ENCODE assay signal across 16 cellular contexts in the genomic region with DNA sequence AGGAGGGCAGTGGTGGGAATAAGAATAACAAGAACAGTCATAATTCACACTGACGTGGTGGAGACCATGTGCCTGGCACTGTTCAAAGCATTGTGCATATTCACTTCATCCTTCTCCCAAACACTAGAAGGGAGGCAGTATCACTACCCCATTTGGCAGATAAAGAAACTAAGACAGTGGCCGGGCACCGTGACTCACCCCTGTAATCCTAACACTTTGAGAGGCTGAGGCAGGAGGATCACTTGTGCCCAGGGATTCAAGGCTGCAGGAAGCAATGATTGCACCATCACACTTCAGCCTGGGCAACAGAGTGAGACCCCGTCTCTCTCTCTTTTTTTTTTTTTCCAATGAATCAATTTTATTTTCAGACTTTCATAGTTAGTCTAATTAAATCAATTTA. TPM values are rescaled to one million over a fixed set of nuclear protein-coding genes. Genes with fewer than 3 reads are reported as not detected.
"Had no signal": no experiment of that assay in that cellular context is flagged by ENCODE, and none has a peak within 500 bp of the region (broad histone marks: within the 10 kb centered on the region; RNA-seq: fewer than 3 reads in every experiment).

No MANE protein-coding gene starts in this region.

- DNase-seq: activated CD4-positive, alpha-beta T cell treated with anti-CD3 and anti-CD28 coated beads for 1 hour; activated CD4-positive, alpha-beta T cell treated with anti-CD3 and anti-CD28 coated beads, Interleukin-2, amount 50 U/mL, for 48 hours; activated CD8-positive, alpha-beta memory T cell treated with anti-CD3 and anti-CD28 coated beads, Interleukin-2, amount 10 ng/mL, durations not matched to agents 7 days and 5 days; activated effector memory CD4-positive, alpha-beta T cell treated with anti-CD3 and anti-CD28 coated beads, Interleukin-2, amount 50 U/mL, for 16 hours; activated T-cell treated with anti-CD3 and anti-CD28 coated beads, Interleukin-2, amount 50 U/mL, for 4 hours; amniotic stem cell; body of pancreas; effector memory CD4-positive, alpha-beta T cell; kidney glomerular epithelial cell; ovary; stimulated activated CD4-positive, alpha-beta T cell treated with anti-CD3 and anti-CD28 coated beads, Interleukin-2, amount 100 ng/mL, for 48 hours; testis had no signal

- H3K27me3 ChIP-seq: body of pancreas, hepatocyte, ovary, testis had no signal

- H3K27ac Mint-ChIP-seq: activated CD8-positive, alpha-beta memory T cell treated with anti-CD3 and anti-CD28 coated beads, Interleukin-2, amount 10 ng/mL, durations not matched to agents 7 days and 5 days; activated naive CD4-positive, alpha-beta T cell treated with anti-CD3 and anti-CD28 coated beads, Interleukin-2, amount 50 U/mL, for 72 hours; stimulated activated naive CD8-positive, alpha-beta T cell treated with anti-CD3 and anti-CD28 coated beads, Interleukin-15, Interleukin-2, amounts not matched to agents 100 ng/mL and 50 ng/mL, for 24 hours had no signal

- H3K27ac ChIP-seq: body of pancreas, hepatocyte, ovary, testis had no signal

- H3K36me3 ChIP-seq: ovary had no signal

- H3K36me3 Mint-ChIP-seq: activated CD8-positive, alpha-beta memory T cell treated with anti-CD3 and anti-CD28 coated beads, Interleukin-2, amount 10 ng/mL, durations not matched to agents 7 days and 5 days; activated naive CD4-positive, alpha-beta T cell treated with anti-CD3 and anti-CD28 coated beads, Interleukin-2, amount 50 U/mL, for 72 hours had no signal

- H3K9me3 Mint-ChIP-seq: activated naive CD4-positive, alpha-beta T cell treated with anti-CD3 and anti-CD28 coated beads, Interleukin-2, amount 50 U/mL, for 72 hours; activated T-cell treated with anti-CD3 and anti-CD28 coated beads, Interleukin-2, amount 50 U/mL, for 4 hours; stimulated activated naive CD8-positive, alpha-beta T cell treated with anti-CD3 and anti-CD28 coated beads, Interleukin-15, Interleukin-2, amounts not matched to agents 100 ng/mL and 50 ng/mL, for 24 hours had no signal

- H2AFZ ChIP-seq: hepatocyte had no signal

- H3K4me2 ChIP-seq: hepatocyte had no signal

- H3K4me3 Mint-ChIP-seq: activated CD8-positive, alpha-beta memory T cell treated with anti-CD3 and anti-CD28 coated beads, Interleukin-2, amount 10 ng/mL, durations not matched to agents 7 days and 5 days; activated T-cell treated with anti-CD3 and anti-CD28 coated beads, Interleukin-2, amount 50 U/mL, for 4 hours; stimulated activated naive CD8-positive, alpha-beta T cell treated with anti-CD3 and anti-CD28 coated beads, Interleukin-15, Interleukin-2, amounts not matched to agents 100 ng/mL and 50 ng/mL, for 24 hours had no signal

- H3K9me3 ChIP-seq: body of pancreas, ovary, testis had no signal

- H3K4me3 ChIP-seq: body of pancreas, hepatocyte, ovary, testis had no signal

- H3K79me2 ChIP-seq: hepatocyte had no signal

RNA-seq across cellular contexts. Expression of a gene that starts 21.0 kb away (rescaled TPM):
- polyA plus RNA-seq: neural cell had no signal
